ENCODE assay signal across 17 cellular contexts in the genomic region with DNA sequence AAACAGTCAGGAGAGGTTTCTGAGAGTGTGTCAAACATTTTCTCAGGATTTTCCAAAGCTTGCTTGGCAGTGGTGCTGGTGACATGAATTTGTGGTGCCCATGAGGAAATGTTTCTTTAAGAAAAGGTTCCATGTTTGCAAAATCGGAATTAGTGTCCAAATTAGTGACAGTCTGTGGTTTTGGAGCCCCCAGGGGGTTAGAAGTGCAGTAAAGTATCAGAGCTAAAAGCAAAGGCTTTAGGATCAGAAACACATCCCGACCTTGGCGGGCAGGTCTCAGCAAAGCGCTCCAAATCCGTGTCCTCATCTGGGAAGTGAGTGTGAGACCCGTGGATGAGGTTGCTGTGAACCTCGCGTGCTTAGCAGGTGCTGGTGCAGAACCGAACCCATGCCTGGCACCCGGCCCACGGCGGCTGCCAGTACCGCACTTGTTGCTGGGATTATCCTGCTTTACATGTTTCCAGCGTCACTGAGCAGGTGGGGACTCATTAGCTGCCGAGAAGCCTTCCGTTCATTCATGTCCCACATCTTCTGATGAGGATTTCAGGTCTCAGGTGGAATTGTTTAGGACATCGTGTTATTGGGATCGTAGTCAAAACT.
DNase-seq lines count a peak whose midpoint lies in the region; ATAC-seq and TF ChIP-seq lines count a peak whose summit lies in the region.
"Had no signal": no experiment of that assay in that cellular context is flagged by ENCODE, and none has a peak within 500 bp of the region (broad histone marks: within the 10 kb centered on the region; RNA-seq: fewer than 3 reads in every experiment).

No MANE protein-coding gene starts in this region.

- TF ChIP-seq EP300 in suprapubic skin (IDR thresholded peaks at IDR 0.05) = no peak

- no peaks in the 10 kb centered on the region for H3K9me3 ChIP-seq in suprapubic skin

- no peaks in the 10 kb centered on the region for H3K27me3 ChIP-seq in suprapubic skin
- H3K27me3 ChIP-seq: breast epithelium had no signal

- TF ChIP-seq CTCF in suprapubic skin (IDR thresholded peaks at IDR 0.05) (no peak), Calu3 (IDR thresholded peaks at IDR 0.05; ENCODE audit: unreplicated experiment) (no peak)

- ATAC-seq in left lobe of liver = no peak
- ATAC-seq in GM21423 (IDR thresholded peaks at IDR 0.05; ENCODE audit: unreplicated experiment) = no peak
- no peak for ATAC-seq in HG03439 (IDR thresholded peaks at IDR 0.05; ENCODE audit: unreplicated experiment)
- ATAC-seq: effector memory CD8-positive, alpha-beta T cell; naive thymus-derived CD4-positive, alpha-beta T cell had no signal

- H3K4me1 ChIP-seq in suprapubic skin = no peaks in the 10 kb centered on the region
- H3K4me1 ChIP-seq: breast epithelium had no signal

- H3K9me3 Mint-ChIP-seq in Calu3 (ENCODE audit: low read depth, unreplicated experiment) = no peaks in the 10 kb centered on the region
- H3K9me3 Mint-ChIP-seq: effector memory CD8-positive, alpha-beta T cell had no signal

- H3K27ac Mint-ChIP-seq in Calu3 (ENCODE audit: unreplicated experiment) = no peak overlapping the region
- H3K27ac Mint-ChIP-seq: CD4-positive, alpha-beta T cell; effector memory CD8-positive, alpha-beta T cell; naive thymus-derived CD4-positive, alpha-beta T cell had no signal

- WGBS in suprapubic skin = 20% methylated on average over 11 of the region's 18 CpGs

- H3K36me3 ChIP-seq in suprapubic skin = no peaks in the 10 kb centered on the region
- H3K36me3 ChIP-seq: breast epithelium, thoracic aorta had no signal

- no peak overlapping the region for H3K4me3 Mint-ChIP-seq in Calu3 (ENCODE audit: low read depth, unreplicated experiment)
- H3K4me3 Mint-ChIP-seq: CD4-positive, alpha-beta T cell; effector memory CD8-positive, alpha-beta T cell; naive thymus-derived CD4-positive, alpha-beta T cell had no signal

- TF ChIP-seq POLR2A in suprapubic skin (IDR thresholded peaks at IDR 0.05) = no peak

- no peak overlapping the region for H3K4me3 ChIP-seq in suprapubic skin
- H3K4me3 ChIP-seq: breast epithelium, PC-9, thoracic aorta had no signal

- no peak overlapping the region for H3K27ac ChIP-seq in suprapubic skin
- H3K27ac ChIP-seq: breast epithelium, PC-9 had no signal

- CTCF ChIA-PET in Calu3 (lab: Charles Lee) = no interaction called here

- DNase-seq in NCI-H524 (lab: John Stamatoyannopoulos, UW) (peak; percentile 19 to 53), NCI-H524 treated with DMSO at 0.1 percent for 48 hours (lab: John Stamatoyannopoulos, UW) (no peak), left lobe of liver (ENCODE audit: low spot score) (peak; percentile 30), suprapubic skin (ENCODE audit: low spot score in 2 of 2) (peak; percentile 41 to 62), Calu3 (no peak)
- peak; percentile 33 for DNase-seq in activated CD8-positive, alpha-beta memory T cell treated with anti-CD3 and anti-CD28 coated beads for 24 hours
- DNase-seq: activated naive CD4-positive, alpha-beta T cell treated with anti-CD3 and anti-CD28 coated beads, Interleukin-2, amount 50 U/mL, for 16 hours; effector memory CD8-positive, alpha-beta T cell; GOT3; NCI-H2029 treated with DMSO at 0.1 percent for 48 hours; PC-9 had no signal

- H3K27me3 Mint-ChIP-seq in Calu3 (ENCODE audit: unreplicated experiment) = peaks cover 19% of the 10 kb centered on the region
- H3K27me3 Mint-ChIP-seq: CD4-positive, alpha-beta T cell; effector memory CD8-positive, alpha-beta T cell had no signal

- no peaks in the 10 kb centered on the region for H3K36me3 Mint-ChIP-seq in Calu3 (ENCODE audit: insufficient read depth, unreplicated experiment)
- H3K36me3 Mint-ChIP-seq: naive thymus-derived CD4-positive, alpha-beta T cell had no signal

- intact Hi-C loops in Calu3 (cut with micrococcal nuclease; ENCODE audit: unreplicated experiment) = no loop called here

- BruUV-seq in Calu3 (replicated peaks; lab: Mats Ljungman, UMichigan) = no TSS peak

- H3K4me1 Mint-ChIP-seq in Calu3 (ENCODE audit: low read depth, unreplicated experiment) = no peaks in the 10 kb centered on the region

Comparison
In these comparisons a context has a peak if more than half of its experiments do, and no peak if none do; other contexts are left out.
1. DNase-seq: peak in NCI-H524 (2 of 2), activated CD8-positive, alpha-beta memory T cell treated with anti-CD3 and anti-CD28 coated beads for 24 hours (single experiment), left lobe of liver (single experiment) and suprapubic skin (2 of 2); none in NCI-H524 treated with DMSO at 0.1 percent for 48 hours (single experiment) and Calu3 (single experiment).